ENCODE assay signal across 21 cellular contexts in the genomic region with DNA sequence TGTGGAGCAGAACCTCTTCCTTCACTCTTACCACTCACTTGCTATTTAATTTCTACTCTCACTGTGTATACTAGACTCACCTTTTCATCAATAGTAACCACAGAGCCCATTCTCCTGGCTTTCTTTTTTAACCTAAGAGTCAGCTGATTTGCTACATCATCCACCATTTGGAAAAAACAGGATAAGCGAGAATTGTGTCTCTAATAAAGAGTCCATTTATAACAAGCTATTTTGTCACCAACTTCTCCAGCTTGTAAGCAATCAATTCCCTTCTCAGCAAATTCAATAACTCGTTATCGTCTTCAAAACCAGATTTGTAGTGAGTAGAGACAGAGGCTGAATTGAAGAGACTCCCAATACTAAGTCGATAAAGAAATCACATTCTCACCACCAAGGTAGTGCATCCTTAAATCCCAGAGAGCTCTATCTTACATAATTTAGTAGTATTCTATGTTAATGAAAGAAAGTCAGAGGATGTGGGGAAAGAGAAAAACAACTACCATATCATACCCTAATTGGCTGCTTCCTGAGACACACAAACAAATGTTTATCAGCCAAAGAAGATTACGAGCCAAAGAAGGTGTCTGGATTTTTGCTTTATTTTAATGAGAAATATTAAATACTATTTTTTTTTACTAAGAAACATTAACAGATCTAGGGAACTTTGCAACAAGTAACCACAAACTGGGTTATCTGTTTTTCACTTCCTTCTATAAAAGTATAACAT. TPM values are rescaled to one million over a fixed set of nuclear protein-coding genes. Genes with fewer than 3 reads are reported as not detected.
A peak's percentile ranks its signal among the peaks of the same experiment; 100 is the strongest.
DNase-seq lines count a peak whose midpoint lies in the region; ATAC-seq and TF ChIP-seq lines count a peak whose summit lies in the region.
"Had no signal": no experiment of that assay in that cellular context is flagged by ENCODE, and none has a peak within 500 bp of the region (broad histone marks: within the 10 kb centered on the region; RNA-seq: fewer than 3 reads in every experiment).

No MANE protein-coding gene starts in this region.

- TF ChIP-seq CTCF in left ventricle myocardium inferior (IDR thresholded peaks at IDR 0.05; ENCODE audit: borderline replicate concordance) (no peak), right atrium auricular region (IDR thresholded peaks at IDR 0.05) (no peak), dorsolateral prefrontal cortex (IDR thresholded peaks at IDR 0.05 in 54 of 56, conservative IDR thresholded peaks at IDR 0.05 in 2 of 56; ENCODE audit: low read depth in 1 of 56, partially characterized antibody in 56 of 56) (no peak), nephron (IDR thresholded peaks at IDR 0.05; ENCODE audit: unreplicated experiment in 3 of 3) (no peak), osteocyte (IDR thresholded peaks at IDR 0.05) (no peak)

- H3K36me3 Mint-ChIP-seq in nephron (ENCODE audit: low read depth) = no peaks in the 10 kb centered on the region
- H3K36me3 Mint-ChIP-seq in osteocyte (ENCODE audit: unreplicated experiment) = no peaks in the 10 kb centered on the region
- H3K36me3 Mint-ChIP-seq: activated naive CD8-positive, alpha-beta T cell treated with anti-CD3 and anti-CD28 coated beads for 36 hours; natural killer cell treated with Interleukin-12 subunit alpha and Interleukin-12 subunit beta and Interleukin-15 and Interleukin-18, amount 100 ng/mL, for 72 hours; stimulated activated memory B cell treated with anti-CD40 and anti-IgM and Interleukin-4, amounts not matched to agents 10 μg/mL and 1 μg/mL and 100 μg/mL, for 72 hours had no signal

- H3K4me1 Mint-ChIP-seq in nephron = peaks cover 37% of the 10 kb centered on the region
- H3K4me1 Mint-ChIP-seq in osteocyte (ENCODE audit: unreplicated experiment) = peaks cover 29% of the 10 kb centered on the region

- H3K27me3 ChIP-seq in left ventricle myocardium inferior (ENCODE audit: low read depth) (no peaks in the 10 kb centered on the region), right atrium auricular region (no peaks in the 10 kb centered on the region), dorsolateral prefrontal cortex (no peaks in the 10 kb centered on the region)
- H3K27me3 ChIP-seq: BE2C, esophagus squamous epithelium had no signal

- H3K9me3 Mint-ChIP-seq in nephron (no peaks in the 10 kb centered on the region), osteocyte (ENCODE audit: unreplicated experiment) (no peaks in the 10 kb centered on the region)
- H3K9me3 Mint-ChIP-seq: activated naive CD8-positive, alpha-beta T cell treated with anti-CD3 and anti-CD28 coated beads for 36 hours; natural killer cell treated with Interleukin-12 subunit alpha and Interleukin-12 subunit beta and Interleukin-15 and Interleukin-18, amount 100 ng/mL, for 72 hours; stimulated activated memory B cell treated with anti-CD40 and anti-IgM and Interleukin-4, amounts not matched to agents 10 μg/mL and 1 μg/mL and 100 μg/mL, for 72 hours had no signal

- H3K4me3 Mint-ChIP-seq in nephron (no peak overlapping the region), osteocyte (ENCODE audit: unreplicated experiment) (no peak overlapping the region)
- H3K4me3 Mint-ChIP-seq: activated naive CD8-positive, alpha-beta T cell treated with anti-CD3 and anti-CD28 coated beads for 36 hours; natural killer cell treated with Interleukin-12 subunit alpha and Interleukin-12 subunit beta and Interleukin-15 and Interleukin-18, amount 100 ng/mL, for 72 hours; stimulated activated memory B cell treated with anti-CD40 and anti-IgM and Interleukin-4, amounts not matched to agents 10 μg/mL and 1 μg/mL and 100 μg/mL, for 72 hours had no signal

- no peak for DNase-seq in left ventricle myocardium inferior
- no peak for DNase-seq in right atrium auricular region (ENCODE audit: low spot score)
- no peak for DNase-seq in dorsolateral prefrontal cortex
- no peak for DNase-seq in HCEC 1CT
- DNase-seq in osteocyte (ENCODE audit: extremely low spot score, unreplicated experiment) = no peak
- DNase-seq: activated naive CD8-positive, alpha-beta T cell treated with anti-CD3 and anti-CD28 coated beads for 36 hours; BE2C; Caco-2; effector memory CD4-positive, alpha-beta T cell; esophagus squamous epithelium; kidney glomerular epithelial cell; midbrain; MM.1S; NCI-H524; stimulated activated CD4-positive, alpha-beta T cell treated with anti-CD3 and anti-CD28 coated beads, Interleukin-1b, Interleukin-23, amount 100 ng/mL, for 48 hours; T-helper 9 cell had no signal

- intact Hi-C loops in left ventricle myocardium inferior (cut with micrococcal nuclease) = no loop called here
- intact Hi-C loops in dorsolateral prefrontal cortex (cut with DNase I) = no loop called here

- ATAC-seq in GM19328 (IDR thresholded peaks at IDR 0.05; ENCODE audit: unreplicated experiment) = no peak
- ATAC-seq: natural killer cell treated with Interleukin-12 subunit alpha and Interleukin-12 subunit beta and Interleukin-15 and Interleukin-18, amount 100 ng/mL, for 72 hours; stimulated activated memory B cell treated with anti-CD40 and anti-IgM and Interleukin-4, amounts not matched to agents 10 μg/mL and 1 μg/mL and 100 μg/mL, for 72 hours had no signal

- H3K4me3 ChIP-seq in left ventricle myocardium inferior = no peak overlapping the region
- no peak overlapping the region for H3K4me3 ChIP-seq in right atrium auricular region
- peak overlapping the region in 1 of 59 donors; percentile 13 for H3K4me3 ChIP-seq in dorsolateral prefrontal cortex
- no peak overlapping the region for H3K4me3 ChIP-seq in urinary bladder (ENCODE audit: low read depth, low read length)
- H3K4me3 ChIP-seq: esophagus squamous epithelium had no signal

- peaks cover 43% of the 10 kb centered on the region for H3K4me1 ChIP-seq in left ventricle myocardium inferior
- peaks cover 2 to 15% of the 10 kb centered on the region in 2 donors for H3K4me1 ChIP-seq in right atrium auricular region
- H3K4me1 ChIP-seq in urinary bladder (ENCODE audit: insufficient read depth) = no peaks in the 10 kb centered on the region
- H3K4me1 ChIP-seq: BE2C, Caco-2 had no signal

- no peaks in the 10 kb centered on the region for H3K36me3 ChIP-seq in left ventricle myocardium inferior
- no peaks in the 10 kb centered on the region for H3K36me3 ChIP-seq in right atrium auricular region
- no peaks in the 10 kb centered on the region for H3K36me3 ChIP-seq in urinary bladder (ENCODE audit: insufficient read depth)
- H3K36me3 ChIP-seq: BE2C, esophagus squamous epithelium had no signal

- H3K27me3 Mint-ChIP-seq in nephron (ENCODE audit: low read depth) (no peaks in the 10 kb centered on the region), osteocyte (ENCODE audit: unreplicated experiment) (peaks cover 10% of the 10 kb centered on the region)
- H3K27me3 Mint-ChIP-seq: activated naive CD8-positive, alpha-beta T cell treated with anti-CD3 and anti-CD28 coated beads for 36 hours had no signal

- H3K9me3 ChIP-seq in left ventricle myocardium inferior (replicated peaks) (no peaks in the 10 kb centered on the region), right atrium auricular region (no peaks in the 10 kb centered on the region)
- H3K9me3 ChIP-seq: BE2C, Caco-2, esophagus squamous epithelium had no signal

- H3K27ac Mint-ChIP-seq in nephron = peak overlapping the region in 2 of 3 experiments; percentile 2 to 37
- H3K27ac Mint-ChIP-seq in osteocyte (ENCODE audit: unreplicated experiment) = no peak overlapping the region
- H3K27ac Mint-ChIP-seq: activated naive CD8-positive, alpha-beta T cell treated with anti-CD3 and anti-CD28 coated beads for 36 hours; natural killer cell treated with Interleukin-12 subunit alpha and Interleukin-12 subunit beta and Interleukin-15 and Interleukin-18, amount 100 ng/mL, for 72 hours; stimulated activated memory B cell treated with anti-CD40 and anti-IgM and Interleukin-4, amounts not matched to agents 10 μg/mL and 1 μg/mL and 100 μg/mL, for 72 hours had no signal

- WGBS in urinary bladder = 70% methylated on average over 5 of the region's 5 CpGs

- H3K27ac ChIP-seq in left ventricle myocardium inferior (replicated peaks) (peak overlapping the region; percentile 88), right atrium auricular region (peak overlapping the region in 1 of 2 donors; percentile 66), dorsolateral prefrontal cortex (peak overlapping the region in 57 of 59 donors; percentile 10 to 92 (median 75)), urinary bladder (ENCODE audit: low read depth) (peak overlapping the region; percentile 10)

RNA-seq across cellular contexts. Expression of a gene that starts 52.5 kb away (rescaled TPM):
- total RNA-seq in left ventricle myocardium inferior (484 TPM), right atrium auricular region (100 to 1,000 TPM; 265 to 382 TPM), dorsolateral prefrontal cortex (100 to 1,000 TPM; 567 to 884 (median 665) TPM), urinary bladder (352 TPM), osteocyte (248 and 251 TPM in 2 replicates)
- polyA plus RNA-seq in urinary bladder = 118 TPM
